Comparison of ENCODE assay signal across 1 cellular context in genomic region chr9:83330207-83331196, GRCh38.
TF ChIP-seq lines count a peak whose summit lies in the region.

No MANE protein-coding gene starts in this region.

TF ChIP-seq in K562, 482 proteins besides CTCF, POLR2A, EP300 and RAD21 (continued from another document):
- peak; percentile 86 for TF ChIP-seq ZBTB40 (IDR thresholded peaks at IDR 0.05)
- peak; percentile 81 for TF ChIP-seq ZBTB40 (CRISPR knock-in tag; IDR thresholded peaks at IDR 0.05)
- no peak for TF ChIP-seq MYBL2 (IDR thresholded peaks at IDR 0.05; ENCODE audit: low read depth)
- no peak for TF ChIP-seq MYBL2 (CRISPR knock-in tag; IDR thresholded peaks at IDR 0.05; ENCODE audit: borderline replicate concordance)
- TF ChIP-seq, protein P1, sequence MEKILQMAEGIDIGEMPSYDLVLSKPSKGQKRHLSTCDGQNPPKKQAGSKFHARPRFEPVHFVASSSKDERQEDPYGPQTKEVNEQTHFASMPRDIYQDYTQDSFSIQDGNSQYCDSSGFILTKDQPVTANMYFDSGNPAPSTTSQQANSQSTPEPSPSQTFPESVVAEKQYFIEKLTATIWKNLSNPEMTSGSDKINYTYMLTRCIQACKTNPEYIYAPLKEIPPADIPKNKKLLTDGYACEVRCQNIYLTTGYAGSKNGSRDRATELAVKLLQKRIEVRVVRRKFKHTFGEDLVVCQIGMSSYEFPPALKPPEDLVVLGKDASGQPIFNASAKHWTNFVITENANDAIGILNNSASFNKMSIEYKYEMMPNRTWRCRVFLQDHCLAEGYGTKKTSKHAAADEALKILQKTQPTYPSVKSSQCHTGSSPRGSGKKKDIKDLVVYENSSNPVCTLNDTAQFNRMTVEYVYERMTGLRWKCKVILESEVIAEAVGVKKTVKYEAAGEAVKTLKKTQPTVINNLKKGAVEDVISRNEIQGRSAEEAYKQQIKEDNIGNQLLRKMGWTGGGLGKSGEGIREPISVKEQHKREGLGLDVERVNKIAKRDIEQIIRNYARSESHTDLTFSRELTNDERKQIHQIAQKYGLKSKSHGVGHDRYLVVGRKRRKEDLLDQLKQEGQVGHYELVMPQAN (IDR thresholded peaks at IDR 0.05; ENCODE audit: borderline replicate concordance) = no peak
- no peak for TF ChIP-seq ZNF699 (CRISPR knock-in tag; IDR thresholded peaks at IDR 0.05; ENCODE audit: insufficient replicate concordance)
- no peak for TF ChIP-seq ZKSCAN8 (CRISPR knock-in tag; IDR thresholded peaks at IDR 0.05)
- no peak for TF ChIP-seq PKNOX1 (IDR thresholded peaks at IDR 0.05)
TF ChIP-seq in K562: peak in this region for 1.
